Comparison of ENCODE assay signal across 8 cellular contexts in the genomic region with DNA sequence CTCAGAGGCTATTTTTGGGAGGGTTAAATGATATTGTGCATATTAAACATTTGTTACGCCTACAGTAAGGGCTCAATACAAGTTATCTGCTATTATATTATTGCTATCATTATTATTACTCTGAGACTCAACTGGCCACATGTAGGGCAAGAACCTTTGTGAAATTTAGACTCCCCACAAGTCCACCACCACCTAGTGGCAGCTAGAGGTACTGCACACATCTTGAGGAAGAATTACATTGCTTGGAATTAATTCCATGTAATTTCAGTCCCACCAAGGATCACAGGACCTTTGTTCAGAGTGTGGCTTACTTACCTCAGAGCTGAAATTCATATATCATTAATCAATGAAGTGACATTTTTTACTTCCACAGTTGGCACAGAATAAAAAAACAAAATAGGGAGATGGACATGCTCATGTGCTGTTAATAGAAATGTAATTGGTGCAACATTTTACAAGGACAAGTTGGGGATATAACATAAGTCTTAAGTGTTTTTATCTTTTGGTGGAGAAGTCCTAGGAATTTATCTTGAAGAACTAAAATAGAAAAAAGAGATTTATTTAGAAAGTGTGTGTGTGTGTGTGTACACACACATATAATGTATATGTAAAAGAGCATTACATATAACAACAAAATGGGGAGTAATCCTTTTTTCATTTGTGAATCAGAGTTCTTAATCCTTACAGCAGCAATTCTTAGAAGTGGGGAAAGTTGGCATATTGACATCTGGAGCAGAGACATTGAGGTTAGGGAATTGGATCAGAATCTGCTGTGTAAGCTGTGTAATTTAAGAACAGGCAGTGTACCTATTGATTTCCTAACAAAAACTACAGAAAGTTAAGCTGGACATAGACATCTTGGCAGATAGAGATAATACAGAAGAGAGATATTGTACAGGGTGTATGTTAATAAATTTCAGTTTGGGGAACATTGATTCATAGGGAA. TPM values are rescaled to one million over a fixed set of nuclear protein-coding genes. Genes with fewer than 3 reads are reported as not detected.
A peak's percentile ranks its signal among the peaks of the same experiment; 100 is the strongest.
DNase-seq lines count a peak whose midpoint lies in the region; ATAC-seq and TF ChIP-seq lines count a peak whose summit lies in the region.

No MANE protein-coding gene starts in this region.

- H3K4me1 ChIP-seq in osteoblast (ENCODE audit: insufficient read depth, low read length) (peaks cover 7% of the 10 kb centered on the region), upper lobe of left lung (peaks cover 0 to 4% (median 0%) of the 10 kb centered on the region in 4 donors)

- H3K27ac ChIP-seq in osteoblast (ENCODE audit: low read depth, low read length) (no peak overlapping the region), upper lobe of left lung (no peak overlapping the region)

- no peaks in the 10 kb centered on the region for H3K27me3 ChIP-seq in osteoblast (ENCODE audit: insufficient read depth, low read length)
- H3K27me3 ChIP-seq in upper lobe of left lung, result no peaks in the 10 kb centered on the region

- H3K4me3 ChIP-seq in Jurkat, Clone E6-1 (ENCODE audit: low read length), result no peak overlapping the region
- H3K4me3 ChIP-seq in osteoblast (ENCODE audit: insufficient read depth, low read length) (no peak overlapping the region), upper lobe of left lung (no peak overlapping the region)

- H2AFZ ChIP-seq in osteoblast (ENCODE audit: low read length), result no peak overlapping the region

- H3K4me2 ChIP-seq in osteoblast (ENCODE audit: insufficient read depth, low read length), result no peak overlapping the region

- ATAC-seq in GM18909 (IDR thresholded peaks at IDR 0.05; ENCODE audit: poor library complexity, unreplicated experiment) (peak; percentile 74), upper lobe of left lung (ENCODE audit: low FRiP score in 2 of 2) (peak; percentile 82 to 87)

- no peak for TF ChIP-seq POLR2A in upper lobe of left lung (IDR thresholded peaks at IDR 0.05)

- peaks cover 44% of the 10 kb centered on the region for H4K20me1 ChIP-seq in osteoblast (ENCODE audit: insufficient read depth, low read length)

- TF ChIP-seq EP300 in upper lobe of left lung (IDR thresholded peaks at IDR 0.05), result no peak

- TF ChIP-seq CTCF in osteoblast (IDR thresholded peaks at IDR 0.05; ENCODE audit: extremely low read depth, low read depth, low read length) (peak; percentile 92), upper lobe of left lung (IDR thresholded peaks at IDR 0.05) (peak; percentile 81 to 89 (median 86))

- DNase-seq in Ammon's horn (ENCODE audit: low spot score), result peak; percentile 73
- DNase-seq in Jurkat, Clone E6-1 (ENCODE audit: low read depth, low spot score), result peak; percentile 58
- DNase-seq in RPMI7951 (ENCODE audit: low read depth), result peak; percentile 72
- peak; percentile 42 to 47 for DNase-seq in activated T-helper 1 cell treated with anti-CD3 and anti-CD28 coated beads, Interleukin-2, amount 50 U/mL, for 16 hours (ENCODE audit: low read depth in 1 of 2, low spot score in 1 of 2)
- DNase-seq in foreskin melanocyte, result peak; percentile 65
- no peak for DNase-seq in osteoblast (ENCODE audit: insufficient read length, low spot score, missing footprints)
- peak in 1 of 2 donors; percentile 53 for DNase-seq in upper lobe of left lung

- 78 to 95% methylated on average over 1 of the region's 1 CpG for WGBS in upper lobe of left lung, 2 donors

- peaks cover 5% of the 10 kb centered on the region for H3K36me3 ChIP-seq in osteoblast (ENCODE audit: insufficient read depth, low read length)
- peaks cover 0 to 6% (median 0%) of the 10 kb centered on the region in 4 donors for H3K36me3 ChIP-seq in upper lobe of left lung

- peaks cover 96% of the 10 kb centered on the region for H3K79me2 ChIP-seq in osteoblast (ENCODE audit: insufficient read depth, low read length)

- H3K9me3 ChIP-seq in osteoblast (ENCODE audit: low read depth, low read length) (no peaks in the 10 kb centered on the region), upper lobe of left lung (no peaks in the 10 kb centered on the region)

RNA-seq across cellular contexts. Expression of a gene that starts 11.2 kb away (rescaled TPM):
- polyA plus RNA-seq in Jurkat, Clone E6-1 (2012; ENCODE audit: insufficient read depth, insufficient read length), result 23.9 TPM
- total RNA-seq in RPMI7951 (2014; rRNA removed; shearing (Covaris generic)), result 70.5 and 75.1 TPM in 2 replicates
- total RNA-seq in osteoblast, result 67.3 and 76.3 TPM in 2 replicates
- 10 to 100 TPM; 13.6 to 28.3 (median 23.0) TPM for total RNA-seq in upper lobe of left lung

RNA-seq across cellular contexts. Expression of a gene that starts 34.8 kb away (rescaled TPM):
- 5.7 TPM for polyA plus RNA-seq in Jurkat, Clone E6-1 (2012; ENCODE audit: insufficient read depth, insufficient read length)
- 0.48 and 2.1 TPM in 2 replicates for total RNA-seq in RPMI7951 (2014; rRNA removed; shearing (Covaris generic))
- total RNA-seq in osteoblast (0.72 and 1.2 TPM in 2 replicates), upper lobe of left lung (under 1 TPM in 4 of 6 donors, not detected in 2; 0.11 to 0.30 (median 0.18) TPM)
